In genomic region chr9:110016340-110016739, GRCh38 we compare ENCODE assay signal across 11 cellular contexts.
DNase-seq lines count a peak whose midpoint lies in the region; ATAC-seq, FAIRE-seq and TF ChIP-seq lines count a peak whose summit lies in the region.
"Had no signal": no experiment of that assay in that cellular context is flagged by ENCODE, and none has a peak within 500 bp of the region (broad histone marks: within the 10 kb centered on the region; RNA-seq: fewer than 3 reads in every experiment).

No MANE protein-coding gene starts in this region.

- no peak for TF ChIP-seq POLR2A in GM12878 (IDR thresholded peaks at IDR 0.05; ENCODE audit: low read depth, low read length)
- no peak for TF ChIP-seq POLR2A in right lobe of liver (IDR thresholded peaks at IDR 0.05)
- no peak for TF ChIP-seq POLR2A in esophagus muscularis mucosa (IDR thresholded peaks at IDR 0.05; ENCODE audit: low read depth)

- H3K27ac ChIP-seq in HUES48 (ENCODE audit: low read depth, low read length), result peak overlapping the region; percentile 7
- H3K27ac ChIP-seq in GM12878 (ENCODE audit: control insufficient read depth, insufficient read depth), result no peak overlapping the region
- peak overlapping the region in 1 of 3 donors; percentile 36 for H3K27ac ChIP-seq in right lobe of liver
- H3K27ac ChIP-seq in esophagus muscularis mucosa (replicated peaks in 1 of 4), result peak overlapping the region in 1 of 4 donors; percentile 58
- H3K27ac ChIP-seq: parathyroid adenoma had no signal

- DNase-seq in AG08395 (ENCODE audit: low spot score) (peak; percentile 57), GM12878 (ENCODE audit: low read depth, low spot score) (no peak), right lobe of liver (no peak), KG1 (lab: John Stamatoyannopoulos, UW) (no peak), putamen (ENCODE audit: low spot score) (no peak), esophagus muscularis mucosa (ENCODE audit: extremely low spot score) (no peak)
- DNase-seq: cerebellar nuclear complex, NCI-H1092 had no signal

- in situ Hi-C loops in GM12878 (cut with MboI), result no loop called here

- ATAC-seq in GM12878, result peak; percentile 49
- peak in 3 of 4 donors; percentile 63 to 93 (median 68) for ATAC-seq in right lobe of liver
- no peak for ATAC-seq in HG03432 (IDR thresholded peaks at IDR 0.05; ENCODE audit: unreplicated experiment)

- TF ChIP-seq CTCF in GM12878 (IDR thresholded peaks at IDR 0.05 in 2 of 3, conservative IDR thresholded peaks at IDR 0.05 in 1 of 3; ENCODE audit: control insufficient read depth in 2 of 3, extremely low read depth in 1 of 3, insufficient read depth in 1 of 3, low read depth in 3 of 3, low read length in 3 of 3) (no peak), right lobe of liver (IDR thresholded peaks at IDR 0.05) (no peak), esophagus muscularis mucosa (IDR thresholded peaks at IDR 0.05) (no peak)

- no peaks in the 10 kb centered on the region for H3K79me2 ChIP-seq in GM12878 (ENCODE audit: control insufficient read depth, insufficient read depth, low read length)
- H3K79me2 ChIP-seq: parathyroid adenoma had no signal

- CTCF ChIA-PET in GM12878 (lab: Yijun Ruan, JAX), result interaction anchor here (1.2 to 1.4 kb wide), 2 partner anchors 15 to 113 kb away, joined by 3 to 7 read pairs; no protein-coding TSS in a partner anchor

- BruUV-seq in GM12878 (replicated peaks; lab: Mats Ljungman, UMichigan), result no TSS peak

- POLR2A ChIA-PET in GM12878 (lab: Charles Lee), result no interaction called here

- intact Hi-C loops in GM12878 (cut with micrococcal nuclease; ENCODE audit: unreplicated experiment) (no loop called here), right lobe of liver (cut with DNase I) (no loop called here), esophagus muscularis mucosa (cut with DNase I) (no loop called here)

- SMC1A ChIA-PET in GM12878 (lab: Charles Lee; ENCODE audit: uncharacterized antibody, unreplicated experiment), result interaction anchor here (1.6 to 2.0 kb wide), 2 partner anchors 31 to 48 kb away, joined by 3 to 4 read pairs; no protein-coding TSS in a partner anchor

- no peak overlapping the region for H3K4me2 ChIP-seq in GM12878 (ENCODE audit: control insufficient read depth, insufficient read depth)

- 77% methylated on average over 2 of the region's 2 CpGs for WGBS in GM12878 (ENCODE audit: insufficient coverage, insufficient replicate concordance, low lambda C conversion rate, missing lambda C conversion rate)
- 71% methylated on average over 2 of the region's 2 CpGs for WGBS in right lobe of liver (ENCODE audit: insufficient coverage, low coverage, low lambda C conversion rate, missing lambda C conversion rate)
- WGBS in esophagus muscularis mucosa, result 84% methylated on average over 2 of the region's 2 CpGs

- FAIRE-seq in GM12878 (lab: Jason Lieb, UNC), result no peak

- H3K4me1 ChIP-seq in HUES48 (ENCODE audit: control insufficient read depth, insufficient read depth, low read length) (no peaks in the 10 kb centered on the region), GM12878 (ENCODE audit: control insufficient read depth, insufficient read depth, low read length) (peaks cover 2% of the 10 kb centered on the region), right lobe of liver (no peaks in the 10 kb centered on the region), esophagus muscularis mucosa (peaks cover 0 to 8% (median 0%) of the 10 kb centered on the region in 4 donors)
- H3K4me1 ChIP-seq: parathyroid adenoma had no signal

- no peak overlapping the region for H2AFZ ChIP-seq in GM12878 (ENCODE audit: control insufficient read depth, low read depth, low read length)
- H2AFZ ChIP-seq: parathyroid adenoma had no signal

- H3K4me3 ChIP-seq in HUES48 (ENCODE audit: low read depth, low read length) (no peak overlapping the region), GM12878 (no peak overlapping the region), right lobe of liver (no peak overlapping the region), esophagus muscularis mucosa (no peak overlapping the region)

- RAD21 ChIA-PET in GM12878 (lab: Charles Lee; ENCODE audit: unreplicated experiment), result no interaction called here

- H3K36me3 ChIP-seq in HUES48 (ENCODE audit: control insufficient read depth, insufficient read depth, low read length), result no peaks in the 10 kb centered on the region
- no peaks in the 10 kb centered on the region for H3K36me3 ChIP-seq in GM12878 (ENCODE audit: control insufficient read depth in 2 of 2, insufficient read depth in 2 of 2, low read length in 1 of 2)
- no peaks in the 10 kb centered on the region for H3K36me3 ChIP-seq in right lobe of liver
- H3K36me3 ChIP-seq in esophagus muscularis mucosa, result no peaks in the 10 kb centered on the region

- H3K27me3 ChIP-seq in HUES48 (ENCODE audit: control insufficient read depth, insufficient read depth, low read length), result no peaks in the 10 kb centered on the region
- H3K27me3 ChIP-seq in GM12878 (replicated peaks in 1 of 2; ENCODE audit: control insufficient read depth in 2 of 2, insufficient read depth in 2 of 2, low read length in 1 of 2), result no peaks in the 10 kb centered on the region
- no peaks in the 10 kb centered on the region for H3K27me3 ChIP-seq in right lobe of liver
- H3K27me3 ChIP-seq in esophagus muscularis mucosa, result no peaks in the 10 kb centered on the region

- no peaks in the 10 kb centered on the region for H4K20me1 ChIP-seq in GM12878 (ENCODE audit: control insufficient read depth, insufficient read depth)

- TF ChIP-seq RAD21 in GM12878 (IDR thresholded peaks at IDR 0.05; ENCODE audit: insufficient read depth, low read depth, low read length), result no peak

- H3K9me3 ChIP-seq in HUES48 (ENCODE audit: control insufficient read depth, insufficient read depth, low read length) (no peaks in the 10 kb centered on the region), GM12878 (replicated peaks; ENCODE audit: control insufficient read depth, insufficient read depth, low read length) (no peaks in the 10 kb centered on the region), right lobe of liver (no peaks in the 10 kb centered on the region), esophagus muscularis mucosa (no peaks in the 10 kb centered on the region)

- TF ChIP-seq EP300 in GM12878 (IDR thresholded peaks at IDR 0.05; ENCODE audit: borderline replicate concordance in 1 of 2, control insufficient read depth in 1 of 2, low read depth in 2 of 2, low read length in 2 of 2), result no peak
- no peak for TF ChIP-seq EP300 in esophagus muscularis mucosa (IDR thresholded peaks at IDR 0.05)

- H3K9ac ChIP-seq in HUES48 (ENCODE audit: low read depth, low read length) (no peak overlapping the region), GM12878 (ENCODE audit: control insufficient read depth, insufficient read depth, low read length) (no peak overlapping the region)
- H3K9ac ChIP-seq: parathyroid adenoma had no signal

TF ChIP-seq in GM12878, 131 proteins besides CTCF, POLR2A, EP300 and RAD21:
- TF ChIP-seq MTA2 (IDR thresholded peaks at IDR 0.05; ENCODE audit: low read depth) (no peak), IKZF2 (IDR thresholded peaks at IDR 0.05) (no peak)
